ENCODE assay signal across 1 cellular context in the genomic region with DNA sequence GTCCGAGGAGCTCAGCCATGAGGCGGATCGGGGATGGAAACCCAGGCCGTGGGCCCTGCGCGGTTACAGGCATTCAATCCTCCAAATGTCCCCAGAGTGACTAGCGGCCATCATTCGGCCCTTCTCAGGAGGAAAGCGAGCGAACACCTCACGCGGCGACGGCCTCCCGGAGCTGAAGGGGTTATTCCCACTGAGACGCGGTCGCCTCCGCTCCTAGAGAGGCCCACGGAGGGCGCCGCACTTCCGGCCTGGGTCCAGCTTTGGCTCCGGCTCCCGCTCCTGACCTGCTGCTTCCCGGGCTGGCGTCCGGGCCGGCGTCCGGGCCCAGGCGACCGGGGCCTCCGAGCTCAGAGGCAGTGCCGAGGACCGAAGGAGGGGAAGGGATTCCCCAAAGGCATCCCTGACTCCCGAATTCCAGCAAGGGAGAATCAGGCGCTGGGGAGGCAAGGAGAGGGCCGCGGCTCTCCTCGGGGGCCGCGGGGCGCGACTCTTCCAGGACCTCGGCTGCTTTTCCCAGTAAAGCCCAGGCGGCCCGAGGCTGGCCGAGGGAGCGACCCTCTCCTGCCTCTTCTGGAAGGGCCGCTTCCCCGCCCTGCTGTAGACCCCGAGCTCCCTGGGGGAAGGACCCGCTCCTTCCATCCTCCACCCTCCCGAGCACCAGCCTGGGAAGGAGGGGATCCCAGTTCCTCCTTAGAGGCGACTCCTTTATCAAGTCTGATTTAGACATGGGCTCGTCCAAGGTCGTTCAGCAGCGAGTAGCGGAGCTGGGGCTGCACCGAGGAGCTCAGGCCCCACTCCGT.
TF ChIP-seq lines count a peak whose summit lies in the region.

No MANE protein-coding gene starts in this region.

TF ChIP-seq in WTC11, 78 proteins besides CTCF, POLR2A, EP300 and RAD21 (continued from another document):
- TF ChIP-seq, protein P1, sequence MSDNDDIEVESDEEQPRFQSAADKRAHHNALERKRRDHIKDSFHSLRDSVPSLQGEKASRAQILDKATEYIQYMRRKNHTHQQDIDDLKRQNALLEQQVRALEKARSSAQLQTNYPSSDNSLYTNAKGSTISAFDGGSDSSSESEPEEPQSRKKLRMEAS (CRISPR knock-in tag; IDR thresholded peaks at IDR 0.05): peak; percentile 86; the same call in 1 of the 2 replicates
- TF ChIP-seq, protein P2, sequence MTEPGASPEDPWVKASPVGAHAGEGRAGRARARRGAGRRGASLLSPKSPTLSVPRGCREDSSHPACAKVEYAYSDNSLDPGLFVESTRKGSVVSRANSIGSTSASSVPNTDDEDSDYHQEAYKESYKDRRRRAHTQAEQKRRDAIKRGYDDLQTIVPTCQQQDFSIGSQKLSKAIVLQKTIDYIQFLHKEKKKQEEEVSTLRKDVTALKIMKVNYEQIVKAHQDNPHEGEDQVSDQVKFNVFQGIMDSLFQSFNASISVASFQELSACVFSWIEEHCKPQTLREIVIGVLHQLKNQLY (CRISPR knock-in tag; IDR thresholded peaks at IDR 0.05): no peak
- TF ChIP-seq TEAD1 (CRISPR knock-in tag; IDR thresholded peaks at IDR 0.05) (no peak), EMX1 (CRISPR knock-in tag; IDR thresholded peaks at IDR 0.05) (no peak), ZNF121 (CRISPR knock-in tag; IDR thresholded peaks at IDR 0.05) (no peak), TP53 (CRISPR knock-in tag; IDR thresholded peaks at IDR 0.05) (no peak), NR3C1 (CRISPR knock-in tag; conservative IDR thresholded peaks at IDR 0.05; ENCODE audit: low read depth) (no peak), GABPB1 (CRISPR knock-in tag; IDR thresholded peaks at IDR 0.05) (peak; percentile 92), TEAD4 (CRISPR knock-in tag; IDR thresholded peaks at IDR 0.05) (no peak), NFATC4 (CRISPR knock-in tag; IDR thresholded peaks at IDR 0.05) (no peak), ETV6 (CRISPR knock-in tag; IDR thresholded peaks at IDR 0.05) (no peak)
- TF ChIP-seq, protein P3, sequence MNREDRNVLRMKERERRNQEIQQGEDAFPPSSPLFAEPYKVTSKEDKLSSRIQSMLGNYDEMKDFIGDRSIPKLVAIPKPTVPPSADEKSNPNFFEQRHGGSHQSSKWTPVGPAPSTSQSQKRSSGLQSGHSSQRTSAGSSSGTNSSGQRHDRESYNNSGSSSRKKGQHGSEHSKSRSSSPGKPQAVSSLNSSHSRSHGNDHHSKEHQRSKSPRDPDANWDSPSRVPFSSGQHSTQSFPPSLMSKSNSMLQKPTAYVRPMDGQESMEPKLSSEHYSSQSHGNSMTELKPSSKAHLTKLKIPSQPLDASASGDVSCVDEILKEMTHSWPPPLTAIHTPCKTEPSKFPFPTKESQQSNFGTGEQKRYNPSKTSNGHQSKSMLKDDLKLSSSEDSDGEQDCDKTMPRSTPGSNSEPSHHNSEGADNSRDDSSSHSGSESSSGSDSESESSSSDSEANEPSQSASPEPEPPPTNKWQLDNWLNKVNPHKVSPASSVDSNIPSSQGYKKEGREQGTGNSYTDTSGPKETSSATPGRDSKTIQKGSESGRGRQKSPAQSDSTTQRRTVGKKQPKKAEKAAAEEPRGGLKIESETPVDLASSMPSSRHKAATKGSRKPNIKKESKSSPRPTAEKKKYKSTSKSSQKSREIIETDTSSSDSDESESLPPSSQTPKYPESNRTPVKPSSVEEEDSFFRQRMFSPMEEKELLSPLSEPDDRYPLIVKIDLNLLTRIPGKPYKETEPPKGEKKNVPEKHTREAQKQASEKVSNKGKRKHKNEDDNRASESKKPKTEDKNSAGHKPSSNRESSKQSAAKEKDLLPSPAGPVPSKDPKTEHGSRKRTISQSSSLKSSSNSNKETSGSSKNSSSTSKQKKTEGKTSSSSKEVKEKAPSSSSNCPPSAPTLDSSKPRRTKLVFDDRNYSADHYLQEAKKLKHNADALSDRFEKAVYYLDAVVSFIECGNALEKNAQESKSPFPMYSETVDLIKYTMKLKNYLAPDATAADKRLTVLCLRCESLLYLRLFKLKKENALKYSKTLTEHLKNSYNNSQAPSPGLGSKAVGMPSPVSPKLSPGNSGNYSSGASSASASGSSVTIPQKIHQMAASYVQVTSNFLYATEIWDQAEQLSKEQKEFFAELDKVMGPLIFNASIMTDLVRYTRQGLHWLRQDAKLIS (CRISPR knock-in tag; IDR thresholded peaks at IDR 0.05; ENCODE audit: borderline replicate concordance): no peak
- TF ChIP-seq, protein P4, sequence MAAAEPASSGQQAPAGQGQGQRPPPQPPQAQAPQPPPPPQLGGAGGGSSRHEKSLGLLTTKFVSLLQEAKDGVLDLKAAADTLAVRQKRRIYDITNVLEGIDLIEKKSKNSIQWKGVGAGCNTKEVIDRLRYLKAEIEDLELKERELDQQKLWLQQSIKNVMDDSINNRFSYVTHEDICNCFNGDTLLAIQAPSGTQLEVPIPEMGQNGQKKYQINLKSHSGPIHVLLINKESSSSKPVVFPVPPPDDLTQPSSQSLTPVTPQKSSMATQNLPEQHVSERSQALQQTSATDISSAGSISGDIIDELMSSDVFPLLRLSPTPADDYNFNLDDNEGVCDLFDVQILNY (CRISPR knock-in tag; IDR thresholded peaks at IDR 0.05): 0 out of 2 replicates have a peak, but pooled peaks have one; percentile 54
- TF ChIP-seq, protein P5, sequence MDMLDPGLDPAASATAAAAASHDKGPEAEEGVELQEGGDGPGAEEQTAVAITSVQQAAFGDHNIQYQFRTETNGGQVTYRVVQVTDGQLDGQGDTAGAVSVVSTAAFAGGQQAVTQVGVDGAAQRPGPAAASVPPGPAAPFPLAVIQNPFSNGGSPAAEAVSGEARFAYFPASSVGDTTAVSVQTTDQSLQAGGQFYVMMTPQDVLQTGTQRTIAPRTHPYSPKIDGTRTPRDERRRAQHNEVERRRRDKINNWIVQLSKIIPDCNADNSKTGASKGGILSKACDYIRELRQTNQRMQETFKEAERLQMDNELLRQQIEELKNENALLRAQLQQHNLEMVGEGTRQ (CRISPR knock-in tag; IDR thresholded peaks at IDR 0.05): no peak; the same call in 1 of the 2 replicates
